ENCODE assay signal across 3 cellular contexts in genomic region chr19:33800012-33800680, GRCh38.
TF ChIP-seq lines count a peak whose summit lies in the region.

No MANE protein-coding gene starts in this region.

TF ChIP-seq in GM23338, 12 proteins besides CTCF, POLR2A, EP300 and RAD21 (continues in another document):
- TF ChIP-seq EZH2 (IDR thresholded peaks at IDR 0.05; ENCODE audit: low read depth, unreplicated experiment) (no peak), ZNF462 (CRISPR knock-in tag; IDR thresholded peaks at IDR 0.05) (no peak), EZH2phosphoT487 (IDR thresholded peaks at IDR 0.05; ENCODE audit: unreplicated experiment) (no peak)

TF ChIP-seq in K562, 482 proteins besides CTCF, POLR2A, EP300 and RAD21:
- TF ChIP-seq DDX20 (tag; IDR thresholded peaks at IDR 0.05; ENCODE audit: low read depth) (no peak), NFE2L1 (tag; IDR thresholded peaks at IDR 0.05; ENCODE audit: borderline replicate concordance, low read depth) (no peak), MXD1 (CRISPR knock-in tag; IDR thresholded peaks at IDR 0.05; ENCODE audit: borderline replicate concordance, poor library complexity, severe bottlenecking) (no peak), ELK3 (CRISPR knock-in tag; IDR thresholded peaks at IDR 0.05) (no peak), POLR2G (IDR thresholded peaks at IDR 0.05; ENCODE audit: low read depth, low read length) (0 out of 2 replicates have a peak, but pooled peaks have one; percentile 23)
TF ChIP-seq in K562: peak in this region for 1.

TF ChIP-seq in GM12891, 5 proteins besides CTCF, POLR2A, EP300 and RAD21:
- TF ChIP-seq PAX5 (IDR thresholded peaks at IDR 0.05; ENCODE audit: insufficient read depth, low read length, severe bottlenecking) (no peak), POLR2AphosphoS5 (IDR thresholded peaks at IDR 0.05; ENCODE audit: low read depth, low read length) (no peak), POU2F2 (IDR thresholded peaks at IDR 0.05; ENCODE audit: low read depth, low read length) (no peak), SPI1 (IDR thresholded peaks at IDR 0.05; ENCODE audit: low read depth, low read length) (no peak), TAF1 (IDR thresholded peaks at IDR 0.05; ENCODE audit: low read depth, low read length) (no peak)
